10 cellular contexts compared by ENCODE assay signal in the genomic region with DNA sequence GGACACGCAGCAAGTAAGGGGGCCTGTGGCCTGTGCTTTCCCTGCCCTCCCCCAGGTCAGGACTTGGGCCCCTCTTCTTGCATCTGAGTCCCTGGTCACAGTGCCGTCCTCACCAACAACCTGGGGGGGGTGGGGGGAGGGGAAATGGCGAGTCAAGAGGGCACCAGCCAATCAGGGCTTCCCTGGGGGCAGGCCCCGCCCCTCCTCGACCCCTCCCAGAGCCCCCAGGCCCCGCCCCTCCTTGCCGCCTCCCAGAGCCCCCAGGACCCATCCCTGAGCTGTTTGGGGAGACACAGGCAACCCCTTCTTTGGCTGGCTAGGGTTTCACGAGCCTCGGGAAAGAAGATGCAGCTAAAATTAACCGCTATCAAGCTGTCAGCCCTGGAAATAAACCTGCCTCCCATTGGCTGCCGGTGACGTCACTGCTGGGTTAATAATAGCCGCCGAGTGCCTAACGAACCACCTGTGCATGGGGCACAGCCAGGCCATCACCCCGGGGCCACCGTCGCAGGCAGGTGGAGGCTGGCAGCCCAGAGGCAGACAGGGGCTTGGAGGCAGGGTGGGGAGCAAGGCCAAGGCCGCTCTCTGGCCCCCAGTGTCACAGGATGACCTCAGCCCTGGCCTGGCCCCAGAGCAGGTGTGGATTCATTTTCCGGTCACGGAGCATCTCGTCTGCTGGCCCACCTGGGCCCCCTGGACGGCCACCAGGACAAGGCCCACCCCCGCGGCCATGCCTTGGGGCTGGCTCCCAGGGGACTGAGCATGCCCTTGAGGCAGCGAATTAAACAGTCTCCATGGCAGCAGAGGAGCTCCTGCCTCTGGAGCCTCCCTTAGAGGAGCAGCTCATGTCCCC. TPM values are rescaled to one million over a fixed set of nuclear protein-coding genes. Genes with fewer than 3 reads are reported as not detected.
DNase-seq lines count a peak whose midpoint lies in the region; ATAC-seq and TF ChIP-seq lines count a peak whose summit lies in the region.
"Had no signal": no experiment of that assay in that cellular context is flagged by ENCODE, and none has a peak within 500 bp of the region (broad histone marks: within the 10 kb centered on the region; RNA-seq: fewer than 3 reads in every experiment).

No MANE protein-coding gene starts in this region.

- peak overlapping the region; percentile 63; the same call in 1 of the 2 replicates for H3K4me2 ChIP-seq in MM.1S (ENCODE audit: low read depth, low read length)

- H3K27me3 ChIP-seq in MM.1S (replicated peaks; ENCODE audit: insufficient read depth, low read length), result peaks cover 64% of the 10 kb centered on the region
- peaks cover 0 to 98% (median 15%) of the 10 kb centered on the region in 4 donors for H3K27me3 ChIP-seq in esophagus squamous epithelium

- H3K4me3 ChIP-seq in MM.1S (ENCODE audit: low read length) (no peak overlapping the region), esophagus squamous epithelium (no peak overlapping the region)

- H3K27ac ChIP-seq in MM.1S (ENCODE audit: low read length) (no peak overlapping the region), esophagus squamous epithelium (no peak overlapping the region)

- no peaks in the 10 kb centered on the region for H4K20me1 ChIP-seq in MM.1S (ENCODE audit: insufficient read depth, low read length)

- no peaks in the 10 kb centered on the region for H3K36me3 ChIP-seq in MM.1S (replicated peaks; ENCODE audit: insufficient read depth, low read length)
- no peaks in the 10 kb centered on the region for H3K36me3 ChIP-seq in esophagus squamous epithelium

- H3K9me3 ChIP-seq in MM.1S (replicated peaks; ENCODE audit: insufficient read depth, low read length), result no peaks in the 10 kb centered on the region
- peaks cover 0 to 15% (median 0%) of the 10 kb centered on the region in 3 donors for H3K9me3 ChIP-seq in esophagus squamous epithelium

- no peak overlapping the region for H2AFZ ChIP-seq in MM.1S (ENCODE audit: low read length)

- intact Hi-C loops in left ventricle myocardium superior (cut with micrococcal nuclease) (no loop called here), esophagus squamous epithelium (cut with DNase I) (no loop called here)

- TF ChIP-seq CTCF in MM.1S (IDR thresholded peaks at IDR 0.05; ENCODE audit: low read length) (no peak), esophagus squamous epithelium (IDR thresholded peaks at IDR 0.05) (no peak)

- H3K79me2 ChIP-seq in MM.1S (ENCODE audit: low read length), result no peaks in the 10 kb centered on the region

- ATAC-seq in left ventricle myocardium superior, result peak; percentile 62
- no peak for ATAC-seq in HG03045 (IDR thresholded peaks at IDR 0.05; ENCODE audit: unreplicated experiment)

- no peak for TF ChIP-seq POLR2A in esophagus squamous epithelium (IDR thresholded peaks at IDR 0.05)

- 12 to 27% methylated on average over 10 to 12 of the region's 26 CpGs for WGBS in esophagus squamous epithelium, 2 donors

- H3F3A ChIP-seq in MM.1S (ENCODE audit: insufficient read depth, low read length), result no peaks in the 10 kb centered on the region

- H3K9ac ChIP-seq in MM.1S (ENCODE audit: low read length), result no peak overlapping the region

- DNase-seq in Ammon's horn (ENCODE audit: low spot score), result peak; percentile 70
- DNase-seq in MM.1S, result peak; percentile 57
- DNase-seq in RPMI8226, result peak; percentile 93
- peak; percentile 86 for DNase-seq in left ventricle myocardium superior
- DNase-seq in esophagus squamous epithelium (lab: John Stamatoyannopoulos, UW), result no peak
- no peak for DNase-seq in stimulated activated CD4-positive, alpha-beta T cell treated with anti-CD3 and anti-CD28 coated beads, Interleukin-2, amount 100 ng/mL, for 24 hours
- no peak for DNase-seq in DMS114 treated with DMSO at 0.1 percent for 48 hours (lab: John Stamatoyannopoulos, UW; ENCODE audit: unreplicated experiment)
- DNase-seq: activated CD4-positive, alpha-beta T cell treated with anti-CD3 and anti-CD28 coated beads, Interleukin-2, amount 10 ng/mL, durations not matched to agents 7 days and 5 days had no signal

- H3K9me2 ChIP-seq in MM.1S (replicated peaks; ENCODE audit: insufficient read depth, low read length), result no peaks in the 10 kb centered on the region

- peaks cover 8% of the 10 kb centered on the region for H3K4me1 ChIP-seq in MM.1S (ENCODE audit: low read length)
- H3K4me1 ChIP-seq in esophagus squamous epithelium, result peaks cover 9 to 24% (median 21%) of the 10 kb centered on the region in 3 donors

RNA-seq across cellular contexts. Expression of a gene that starts 3.2 kb away (rescaled TPM):
- total RNA-seq in left ventricle myocardium superior (1,346 TPM), esophagus squamous epithelium (1 to 10 TPM in 3 of 4 donors, under 1 TPM in 1; 0.44 to 3.1 (median 1.9) TPM)

RNA-seq across cellular contexts. Expression of a gene that starts 18.5 kb away (rescaled TPM):
- total RNA-seq in left ventricle myocardium superior (307 TPM), esophagus squamous epithelium (100 to 1,000 TPM; 142 to 613 (median 338) TPM)

RNA-seq across cellular contexts. Expression of a gene that starts 29.6 kb away (rescaled TPM):
- total RNA-seq in left ventricle myocardium superior (0.52 TPM), esophagus squamous epithelium (not detected)
- total RNA-seq: dermis microvascular lymphatic vessel endothelial cell had no signal

RNA-seq across cellular contexts. Expression of a gene that starts 35.1 kb away (rescaled TPM):
- not detected for total RNA-seq in left ventricle myocardium superior
- 100 to 1,000 TPM in 1 of 4 donors, 10 to 100 TPM in 3; 40.8 to 133 (median 49.7) TPM for total RNA-seq in esophagus squamous epithelium

RNA-seq across cellular contexts. Expression of a gene that starts 45.5 kb away (rescaled TPM):
- total RNA-seq in left ventricle myocardium superior, result not detected
- total RNA-seq in esophagus squamous epithelium, result not detected
- total RNA-seq: activated CD4-positive, alpha-beta T cell treated with anti-CD3 and anti-CD28 coated beads, Interleukin-2, amount 10 ng/mL, durations not matched to agents 7 days and 5 days; dermis microvascular lymphatic vessel endothelial cell had no signal

Comparison
In these comparisons a context has a peak if more than half of its experiments do, and no peak if none do; other contexts are left out.
1. DNase-seq: peak in Ammon's horn (single experiment), MM.1S (single experiment), RPMI8226 (single experiment) and left ventricle myocardium superior (single experiment); none in esophagus squamous epithelium (single experiment), stimulated activated CD4-positive, alpha-beta T cell treated with anti-CD3 and anti-CD28 coated beads, Interleukin-2, amount 100 ng/mL, for 24 hours (0 of 2) and DMS114 treated with DMSO at 0.1 percent for 48 hours (single experiment).
2. RNA of a gene that starts 3.2 kb away (total RNA-seq): 1,346 TPM in left ventricle myocardium superior (single experiment); 0.44 to 3.1 TPM in esophagus squamous epithelium; every median in the first group is over 100 times any median in the second.